In the genomic region with DNA sequence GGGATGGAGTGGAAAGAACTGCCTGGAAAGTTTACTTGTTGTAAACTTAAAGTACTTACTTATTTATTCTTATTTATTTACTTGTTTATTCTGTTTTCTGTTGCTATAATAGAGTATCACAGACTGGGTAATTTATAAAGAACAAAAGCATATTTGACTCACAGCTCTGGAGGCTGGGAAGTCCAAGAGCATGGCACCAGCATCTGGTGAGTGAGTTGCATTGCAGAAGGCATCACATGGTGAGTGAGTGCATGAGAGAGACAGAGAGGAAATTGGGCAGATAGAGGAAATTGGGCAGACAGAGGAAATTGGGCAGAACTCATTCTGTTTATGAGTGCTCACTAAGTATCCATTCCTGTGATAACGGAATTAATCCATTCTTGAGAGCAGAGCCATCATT, we compare ENCODE assay signal across 12 cellular contexts. TPM values are rescaled to one million over a fixed set of nuclear protein-coding genes. Genes with fewer than 3 reads are reported as not detected.
"Had no signal": no experiment of that assay in that cellular context is flagged by ENCODE, and none has a peak within 500 bp of the region (broad histone marks: within the 10 kb centered on the region; RNA-seq: fewer than 3 reads in every experiment).

No MANE protein-coding gene starts in this region.

- H3K9ac ChIP-seq: GM23248 had no signal

- H3K4me2 ChIP-seq: GM23338 had no signal

- DNase-seq: GM23248, GOT3, H7, H9, HCEC 1CT, HFFc6 had no signal

- ATAC-seq: GM23338, HCT116 had no signal

- H3K27ac ChIP-seq: GM23248 had no signal

- FAIRE-seq: H1, H54 had no signal

- H3K36me3 ChIP-seq: HAP-1 had no signal

- H3K4me1 ChIP-seq: HAP-1 had no signal

- H3K9me3 ChIP-seq: HAP-1 had no signal

- H2AFZ ChIP-seq: GM23248, GM23338 had no signal

- H3K4me3 ChIP-seq: GM23248, GM23338, HAP-1 had no signal

RNA-seq across cellular contexts. Expression of a gene that starts 11.6 kb away (rescaled TPM):
- total RNA-seq: GM23248, GM23338, H1, H4, H7, H9, HFFc6 had no signal
- polyA plus RNA-seq: GM23248, GM23338, H1 had no signal

RNA-seq across cellular contexts. Expression of a gene that starts 37.9 kb away (rescaled TPM):
- total RNA-seq: GM23248, GM23338, H1, H4, H7, H9, HFFc6 had no signal
- polyA plus RNA-seq: GM23248, GM23338, H1 had no signal
